Comparison of ENCODE assay signal across 16 cellular contexts in genomic region chr3:132569153-132569552, GRCh38. TPM values are rescaled to one million over a fixed set of nuclear protein-coding genes. Genes with fewer than 3 reads are reported as not detected.
DNase-seq lines count a peak whose midpoint lies in the region; ATAC-seq and TF ChIP-seq lines count a peak whose summit lies in the region.
"Had no signal": no experiment of that assay in that cellular context is flagged by ENCODE, and none has a peak within 500 bp of the region (broad histone marks: within the 10 kb centered on the region; RNA-seq: fewer than 3 reads in every experiment).

No MANE protein-coding gene starts in this region.

- no peak overlapping the region for H2AK5ac ChIP-seq in IMR-90 (ENCODE audit: low read depth, low read length)

- no peaks in the 10 kb centered on the region for H3K9me1 ChIP-seq in IMR-90 (ENCODE audit: insufficient read depth, low read length)

- dilution Hi-C loops in IMR-90 (cut with HindIII; ENCODE audit: low sequenced_read_pairs, unreplicated experiment) = no loop called here

- H4K8ac ChIP-seq in IMR-90 (ENCODE audit: low read depth in 2 of 2, low read length in 2 of 2) = 0 out of 4 replicates have a peak overlapping the region, but pooled peaks of 1 of the 2 experiments have one; percentile 20

- no peak overlapping the region for H3K56ac ChIP-seq in IMR-90 (ENCODE audit: extremely low read depth, insufficient read depth, low read length)

- TF ChIP-seq RAD21 in IMR-90 (IDR thresholded peaks at IDR 0.05; ENCODE audit: low read length) = no peak

- peaks cover 21% of the 10 kb centered on the region for H3K4me1 Mint-ChIP-seq in osteocyte (ENCODE audit: unreplicated experiment)

- no peaks in the 10 kb centered on the region; the same call in 1 of the 2 replicates for H3K4me1 ChIP-seq in IMR-90 (ENCODE audit: control insufficient read depth, insufficient read depth, low read length)
- H3K4me1 ChIP-seq: BLaER1, parathyroid adenoma, SJCRH30 had no signal

- no peak overlapping the region for H3K14ac ChIP-seq in IMR-90 (replicated peaks; ENCODE audit: low read depth, low read length)

- H3K9me3 Mint-ChIP-seq in osteocyte (ENCODE audit: unreplicated experiment) = no peaks in the 10 kb centered on the region

- H3K27ac ChIP-seq in IMR-90 (ENCODE audit: insufficient read depth, low read length) = no peak overlapping the region
- H3K27ac ChIP-seq: BLaER1, parathyroid adenoma, SJCRH30 had no signal

- no peak overlapping the region for H3K4ac ChIP-seq in IMR-90 (ENCODE audit: low read depth, low read length)

- POLR2A ChIA-PET in IMR-90 (lab: Charles Lee; ENCODE audit: unreplicated experiment) = no interaction called here

- H3K27me3 Mint-ChIP-seq in osteocyte (ENCODE audit: unreplicated experiment) = no peaks in the 10 kb centered on the region
- H3K27me3 Mint-ChIP-seq: type B pancreatic cell had no signal

- H4K5ac ChIP-seq in IMR-90 (ENCODE audit: low read depth, low read length) = no peak overlapping the region; the same call in 1 of the 2 replicates

- CTCF ChIA-PET in IMR-90 (lab: Yijun Ruan, JAX) = no interaction called here

- H3K36me3 ChIP-seq in IMR-90 (ENCODE audit: control insufficient read depth, insufficient read depth, low read length) = peaks cover 3% of the 10 kb centered on the region; the same call in 1 of the 2 replicates

- H2AFZ ChIP-seq in IMR-90 (replicated peaks; ENCODE audit: low read length, poor library complexity) = no peak overlapping the region
- H2AFZ ChIP-seq: parathyroid adenoma had no signal

- H4K20me1 ChIP-seq in IMR-90 (ENCODE audit: insufficient read depth, low read length) = no peaks in the 10 kb centered on the region
- H4K20me1 ChIP-seq: BLaER1 had no signal

- no peak overlapping the region for H3K9ac ChIP-seq in IMR-90 (ENCODE audit: low read depth, low read length)
- H3K9ac ChIP-seq: BLaER1, parathyroid adenoma had no signal

- no peak overlapping the region for H3K4me3 Mint-ChIP-seq in osteocyte (ENCODE audit: unreplicated experiment)
- H3K4me3 Mint-ChIP-seq: type B pancreatic cell had no signal

- H2BK120ac ChIP-seq in IMR-90 (ENCODE audit: low read depth, low read length) = no peak overlapping the region

- peak overlapping the region; percentile 65; the same call in 1 of the 2 replicates for H3K18ac ChIP-seq in IMR-90 (ENCODE audit: low read depth, low read length)

- no peak overlapping the region for H2AK9ac ChIP-seq in IMR-90 (replicated peaks; ENCODE audit: low read depth, low read length, poor library complexity)

- H2BK5ac ChIP-seq in IMR-90 (ENCODE audit: low read depth, low read length, poor library complexity, severe bottlenecking) = no peak overlapping the region

- H2BK15ac ChIP-seq in IMR-90 (ENCODE audit: low read depth, low read length) = no peak overlapping the region

- H3K27ac Mint-ChIP-seq in osteocyte (ENCODE audit: unreplicated experiment) = peak overlapping the region; percentile 74
- H3K27ac Mint-ChIP-seq: type B pancreatic cell had no signal

- no peaks in the 10 kb centered on the region for H3K9me3 ChIP-seq in IMR-90 (ENCODE audit: control insufficient read depth, insufficient read depth, low read length)
- H3K9me3 ChIP-seq: esophagus squamous epithelium, SJCRH30 had no signal

- no peak overlapping the region for H4K91ac ChIP-seq in IMR-90 (ENCODE audit: insufficient read depth, low read depth, low read length)

- no peaks in the 10 kb centered on the region for H3K79me1 ChIP-seq in IMR-90 (ENCODE audit: low read depth in 1 of 2, low read length in 2 of 2)

- no peak for ATAC-seq in IMR-90 (ENCODE audit: low read depth)
- no peak for ATAC-seq in HG02610 (IDR thresholded peaks at IDR 0.05; ENCODE audit: unreplicated experiment)
- ATAC-seq in GM21825 (IDR thresholded peaks at IDR 0.05; ENCODE audit: unreplicated experiment) = no peak

- H2BK20ac ChIP-seq in IMR-90 (ENCODE audit: low read depth, low read length) = no peak overlapping the region

- in situ Hi-C loops in IMR-90 (cut with MboI; ENCODE audit: low sequenced_read_pairs) = no loop called here

- DNase-seq in AG10803 (ENCODE audit: low read depth) = peak; percentile 60
- DNase-seq in IMR-90 = no peak
- DNase-seq in cardiac fibroblast (ENCODE audit: low read depth in 2 of 2) = peak; percentile 29 to 34
- no peak for DNase-seq in osteocyte (ENCODE audit: extremely low spot score, unreplicated experiment)
- DNase-seq in kidney glomerular epithelial cell (lab: John Stamatoyannopoulos, UW) = no peak
- no peak for DNase-seq in head of caudate nucleus
- DNase-seq: amygdala, cortex of kidney, esophagus squamous epithelium, NCI-H1048, SJCRH30 had no signal

- intact Hi-C loops in IMR-90 (cut with micrococcal nuclease) = no loop called here
- intact Hi-C loops in head of caudate nucleus (cut with DNase I) = no loop called here

- H3K23ac ChIP-seq in IMR-90 (ENCODE audit: low read depth, low read length) = no peak overlapping the region

- TF ChIP-seq POLR2A in IMR-90 (IDR thresholded peaks at IDR 0.05; ENCODE audit: low read depth, low read length) = no peak

- TF ChIP-seq CTCF in AG10803 (conservative IDR thresholded peaks at IDR 0.05; ENCODE audit: low read length) (no peak), IMR-90 (conservative IDR thresholded peaks at IDR 0.05; ENCODE audit: low read depth, low read length) (no peak), cardiac fibroblast (IDR thresholded peaks at IDR 0.05; ENCODE audit: low read depth, low read length) (no peak), osteocyte (IDR thresholded peaks at IDR 0.05) (no peak)

- no CpG with 5 or more reads among the region's 2 CpGs for WGBS in IMR-90 (ENCODE audit: extremely low coverage in 2 of 2, insufficient read length in 1 of 2), 2 experiments

- no TSS peak for BruUV-seq in IMR-90 (replicated peaks; lab: Mats Ljungman, UMichigan)

- H3K4me2 ChIP-seq in IMR-90 (ENCODE audit: low read depth, low read length) = no peak overlapping the region
- H3K4me2 ChIP-seq: BLaER1 had no signal

- no peaks in the 10 kb centered on the region for H3K27me3 ChIP-seq in IMR-90 (ENCODE audit: control insufficient read depth, insufficient read depth, low read length)
- H3K27me3 ChIP-seq: BLaER1, esophagus squamous epithelium, SJCRH30 had no signal

- H3K36me3 Mint-ChIP-seq in osteocyte (ENCODE audit: unreplicated experiment) = peaks cover 27% of the 10 kb centered on the region

- H3K4me3 ChIP-seq in AG10803 (ENCODE audit: low read length) (no peak overlapping the region), IMR-90 (ENCODE audit: insufficient read depth, low read depth, low read length) (no peak overlapping the region), cardiac fibroblast (replicated peaks in 1 of 2; ENCODE audit: low read depth in 2 of 2, low read length in 2 of 2) (no peak overlapping the region)
- H3K4me3 ChIP-seq: BLaER1, esophagus squamous epithelium, SJCRH30 had no signal

TF ChIP-seq in IMR-90, 13 proteins besides CTCF, POLR2A, EP300 and RAD21:
- TF ChIP-seq MAFK (IDR thresholded peaks at IDR 0.05; ENCODE audit: low read depth, low read length) = peak; percentile 48
- no peak for TF ChIP-seq MAZ (IDR thresholded peaks at IDR 0.05; ENCODE audit: borderline replicate concordance, low read depth, low read length)
- TF ChIP-seq RCOR1 (IDR thresholded peaks at IDR 0.05; ENCODE audit: insufficient replicate concordance, low read length) = no peak
TF ChIP-seq in IMR-90: peak in this region for 1.

RNA-seq across cellular contexts. Expression of gene ACKR4, which starts 27.9 kb away (rescaled TPM):
- total RNA-seq in IMR-90 (2012; rRNA removed) = 0.18 TPM in 1 of 2 replicates, not detected in the other
- polyA plus RNA-seq in IMR-90 (2012; rRNA removed) = not detected in 2 replicates
- not detected in 2 replicates for polyA plus RNA-seq in IMR-90 (2012; cell fraction: cytosol; rRNA removed)
- 0.15 TPM in 1 of 2 replicates, not detected in the other for polyA plus RNA-seq in IMR-90 (2012; cell fraction: nucleus; rRNA removed; ENCODE audit: low replicate concordance)
- total RNA-seq in osteocyte = 0.42 and 0.64 TPM in 2 replicates
- total RNA-seq: SJCRH30 had no signal

Comparison
In these comparisons a context has a peak if more than half of its experiments do, and no peak if none do; other contexts are left out.
1. DNase-seq: peak in AG10803 (single experiment) and cardiac fibroblast (2 of 2); none in IMR-90 (single experiment), osteocyte (single experiment), kidney glomerular epithelial cell (single experiment) and head of caudate nucleus (0 of 42).